Comparison of ENCODE assay signal across 18 cellular contexts in the genomic region with DNA sequence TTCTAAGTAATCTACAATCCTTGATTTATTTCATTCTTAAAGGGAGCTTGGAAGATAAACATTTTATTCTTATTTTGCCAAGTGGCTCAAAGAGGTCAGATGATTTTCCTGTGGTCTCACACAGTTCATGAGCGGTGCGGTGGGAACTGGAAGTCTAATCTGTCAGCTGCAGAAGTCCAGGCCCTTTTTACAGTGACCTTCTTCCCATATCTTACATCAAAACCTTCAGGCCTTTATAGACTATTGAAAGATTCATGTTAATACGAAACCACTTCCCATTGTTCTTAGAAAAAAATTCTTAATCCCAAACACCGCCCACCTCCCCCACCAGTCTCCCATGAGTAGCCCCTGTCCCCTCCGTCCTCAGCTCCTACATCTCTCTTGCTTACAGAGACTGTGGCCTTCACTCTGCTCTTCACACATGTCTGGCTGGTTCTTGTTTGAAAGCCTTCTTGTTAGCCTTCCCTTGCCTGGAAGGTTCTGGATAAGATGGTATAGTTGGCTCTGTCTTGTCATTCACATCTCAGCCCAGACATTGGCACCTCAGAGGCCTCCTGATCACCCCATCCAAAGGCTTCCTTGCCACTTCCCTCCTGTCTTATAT.
DNase-seq lines count a peak whose midpoint lies in the region; ATAC-seq, FAIRE-seq and TF ChIP-seq lines count a peak whose summit lies in the region.
"Had no signal": no experiment of that assay in that cellular context is flagged by ENCODE, and none has a peak within 500 bp of the region (broad histone marks: within the 10 kb centered on the region; RNA-seq: fewer than 3 reads in every experiment).

No MANE protein-coding gene starts in this region.

- POLR2A ChIA-PET in HepG2 (lab: Yijun Ruan, JAX) (no interaction called here), endothelial cell of umbilical vein (lab: Charles Lee) (no interaction called here)
- POLR2A ChIA-PET in naive thymus-derived CD4-positive, alpha-beta T cell (lab: Charles Lee) = no interaction called here

- dilution Hi-C loops in endothelial cell of umbilical vein (cut with MboI; ENCODE audit: extremely low pct_ligation_motif_present, low sequenced_read_pairs) = no loop called here

- H3K36me3 ChIP-seq in liver (ENCODE audit: control insufficient read depth in 4 of 4, insufficient read depth in 3 of 4, low read depth in 1 of 4, low read length in 3 of 4) = no peaks in the 10 kb centered on the region
- no peaks in the 10 kb centered on the region for H3K36me3 ChIP-seq in HepG2 (replicated peaks in 1 of 2; ENCODE audit: control insufficient read depth in 1 of 2, insufficient read depth in 2 of 2, low read length in 2 of 2)
- H3K36me3 ChIP-seq in endothelial cell of umbilical vein (ENCODE audit: control insufficient read depth in 2 of 2, extremely low read depth in 1 of 2, insufficient read depth in 2 of 2, low read length in 2 of 2) = no peaks in the 10 kb centered on the region
- no peaks in the 10 kb centered on the region for H3K36me3 ChIP-seq in naive thymus-derived CD4-positive, alpha-beta T cell (ENCODE audit: control insufficient read depth in 2 of 3, insufficient read depth in 3 of 3, low read length in 3 of 3)

- TF ChIP-seq EP300 in HepG2 (IDR thresholded peaks at IDR 0.05; ENCODE audit: low read depth in 2 of 2, low read length in 2 of 2) (no peak), HepG2 (CRISPR knock-in tag; IDR thresholded peaks at IDR 0.05; ENCODE audit: borderline replicate concordance) (no peak)

- no peaks in the 10 kb centered on the region for H3K9me3 ChIP-seq in liver (ENCODE audit: control insufficient read depth in 4 of 4, low read length in 3 of 4)
- no peaks in the 10 kb centered on the region for H3K9me3 ChIP-seq in HepG2 (ENCODE audit: low read length)
- no peaks in the 10 kb centered on the region for H3K9me3 ChIP-seq in endothelial cell of umbilical vein (replicated peaks; ENCODE audit: control insufficient read depth, insufficient read depth, low read length)
- no peaks in the 10 kb centered on the region for H3K9me3 ChIP-seq in naive thymus-derived CD4-positive, alpha-beta T cell (ENCODE audit: control insufficient read depth in 2 of 3, low read length in 3 of 3)
- H3K9me3 ChIP-seq: BLaER1 treated with 17β-estradiol and CSF1 and Interleukin-3, amounts not matched to agents 10 nM and 100 nM had no signal

- CTCF ChIA-PET in HepG2 (lab: Yijun Ruan, JAX; ENCODE audit: low intra/inter-chr PET ratio, low total read pairs) (no interaction called here), endothelial cell of umbilical vein (lab: Charles Lee) (no interaction called here)
- CTCF ChIA-PET in naive thymus-derived CD4-positive, alpha-beta T cell (lab: Charles Lee) = no interaction called here

- H3K4me1 ChIP-seq in liver (ENCODE audit: control insufficient read depth in 4 of 4, insufficient read depth in 4 of 4, low read length in 3 of 4) = no peaks in the 10 kb centered on the region
- no peaks in the 10 kb centered on the region for H3K4me1 ChIP-seq in HepG2 (ENCODE audit: insufficient read depth, low read length)
- no peaks in the 10 kb centered on the region for H3K4me1 ChIP-seq in endothelial cell of umbilical vein (ENCODE audit: control insufficient read depth, extremely low read depth, insufficient read depth, low read length)
- H3K4me1 ChIP-seq in naive thymus-derived CD4-positive, alpha-beta T cell (ENCODE audit: control insufficient read depth in 2 of 2, insufficient read depth in 2 of 2, low read length in 2 of 2) = no peaks in the 10 kb centered on the region

- peaks cover 13% of the 10 kb centered on the region for H3K4me1 Mint-ChIP-seq in mesothelial cell of epicardium
- no peaks in the 10 kb centered on the region for H3K4me1 Mint-ChIP-seq in naive thymus-derived CD4-positive, alpha-beta T cell

- in situ Hi-C loops in HepG2 (cut with HindIII; ENCODE audit: extremely low pct_ligation_motif_present, low pct_unique_long_range_greater_than_20kb) = no loop called here

- H3K9me3 Mint-ChIP-seq in mesothelial cell of epicardium = no peaks in the 10 kb centered on the region
- H3K9me3 Mint-ChIP-seq in naive thymus-derived CD4-positive, alpha-beta T cell = no peaks in the 10 kb centered on the region
- H3K9me3 Mint-ChIP-seq: CD4-positive, CD25-positive, alpha-beta regulatory T cell had no signal

- H3K36me3 Mint-ChIP-seq in mesothelial cell of epicardium = peaks cover 8% of the 10 kb centered on the region
- H3K36me3 Mint-ChIP-seq in naive thymus-derived CD4-positive, alpha-beta T cell = no peaks in the 10 kb centered on the region
- H3K36me3 Mint-ChIP-seq: CD4-positive, CD25-positive, alpha-beta regulatory T cell had no signal

- H3K79me2 ChIP-seq in HepG2 (ENCODE audit: insufficient read depth, low read length) (no peaks in the 10 kb centered on the region), endothelial cell of umbilical vein (ENCODE audit: control insufficient read depth, insufficient read depth, low read length) (no peaks in the 10 kb centered on the region)

- no peak for ATAC-seq in HepG2
- ATAC-seq in naive thymus-derived CD4-positive, alpha-beta T cell = no peak
- ATAC-seq in activated CD4-positive, CD25-positive, alpha-beta regulatory T cell treated with anti-CD3 and anti-CD28 coated beads, Interleukin-2, amount 50 U/mL, for 24 hours = no peak
- ATAC-seq: GM12878 had no signal

- H3K9me1 ChIP-seq in endothelial cell of umbilical vein (replicated peaks; ENCODE audit: control insufficient read depth, extremely low read depth, insufficient read depth, low read length) = no peaks in the 10 kb centered on the region

- intact Hi-C loops in HepG2 (cut with micrococcal nuclease; ENCODE audit: unreplicated experiment) = no loop called here
- intact Hi-C loops in endothelial cell of umbilical vein (cut with micrococcal nuclease) = no loop called here
- intact Hi-C loops in naive thymus-derived CD4-positive, alpha-beta T cell (cut with micrococcal nuclease) = no loop called here

- H3K27me3 ChIP-seq in liver (ENCODE audit: control insufficient read depth in 4 of 4, insufficient read depth in 4 of 4, low read length in 3 of 4) (no peaks in the 10 kb centered on the region), HepG2 (ENCODE audit: control insufficient read depth in 1 of 2, insufficient read depth in 2 of 2, low read length in 2 of 2) (0 out of 5 replicates have a peak, but pooled peaks cover 0 to 2% of the 10 kb centered on the region in 2 experiments), endothelial cell of umbilical vein (ENCODE audit: control insufficient read depth in 2 of 2, insufficient read depth in 2 of 2, low read length in 2 of 2) (no peaks in the 10 kb centered on the region)
- H3K27me3 ChIP-seq in naive thymus-derived CD4-positive, alpha-beta T cell (ENCODE audit: control insufficient read depth in 2 of 2, insufficient read depth in 2 of 2, low read length in 2 of 2) = no peaks in the 10 kb centered on the region
- H3K27me3 ChIP-seq: BLaER1 treated with 17β-estradiol and CSF1 and Interleukin-3, amounts not matched to agents 10 nM and 100 nM had no signal

- BruUV-seq in HepG2 (replicated peaks; lab: Mats Ljungman, UMichigan) = no TSS peak
- no TSS peak for BruUV-seq in endothelial cell of umbilical vein (replicated peaks; lab: Mats Ljungman, UMichigan)

- DNase-seq in HepG2 (ENCODE audit: low spot score) (no peak), endothelial cell of umbilical vein (ENCODE audit: low read depth, low spot score) (peak; percentile 68), mesothelial cell of epicardium (ENCODE audit: low spot score in 2 of 2, unreplicated experiment in 2 of 2) (no peak), COLO668 (lab: John Stamatoyannopoulos, UW; ENCODE audit: unreplicated experiment) (no peak), NCI-H526 treated with DMSO at 0.1 percent for 48 hours (lab: John Stamatoyannopoulos, UW) (no peak)
- DNase-seq in naive thymus-derived CD4-positive, alpha-beta T cell = no peak
- DNase-seq: 8988T; AML-193; Calu3; CD4-positive, CD25-positive, alpha-beta regulatory T cell; DMS 273 treated with DMSO at 0.1 percent for 48 hours; GM23248; H7 had no signal

- H3K27ac ChIP-seq in liver (ENCODE audit: low read depth in 1 of 2, low read length in 2 of 2) = no peak overlapping the region
- no peak overlapping the region for H3K27ac ChIP-seq in HepG2 (ENCODE audit: extremely low read length, insufficient read depth, low read length)
- H3K27ac ChIP-seq in endothelial cell of umbilical vein (ENCODE audit: insufficient read depth, low read depth, low read length) = no peak overlapping the region
- no peak overlapping the region for H3K27ac ChIP-seq in naive thymus-derived CD4-positive, alpha-beta T cell (ENCODE audit: low read depth, low read length)
- H3K27ac ChIP-seq: BLaER1 treated with 17β-estradiol and CSF1 and Interleukin-3, amounts not matched to agents 10 nM and 100 nM; GM23248 had no signal

- H3K4me2 ChIP-seq in HepG2 (ENCODE audit: low read depth, low read length) = no peak overlapping the region
- no peak overlapping the region for H3K4me2 ChIP-seq in endothelial cell of umbilical vein (ENCODE audit: insufficient read depth, low read length)
- H3K4me2 ChIP-seq: BLaER1 treated with 17β-estradiol and CSF1 and Interleukin-3, amounts not matched to agents 10 nM and 100 nM had no signal

- TF ChIP-seq CTCF in liver (IDR thresholded peaks at IDR 0.05; ENCODE audit: low read depth, low read length, missing input control) = no peak
- TF ChIP-seq CTCF in HepG2 (CRISPR knock-in tag; IDR thresholded peaks at IDR 0.05) = no peak
- no peak for TF ChIP-seq CTCF in endothelial cell of umbilical vein (IDR thresholded peaks at IDR 0.05; ENCODE audit: extremely low read depth in 1 of 2, insufficient read depth in 1 of 2, low read depth in 1 of 2, low read length in 2 of 2)
- TF ChIP-seq CTCF in mesothelial cell of epicardium (IDR thresholded peaks at IDR 0.05; ENCODE audit: unreplicated experiment) = no peak

- H2AFZ ChIP-seq in HepG2 (ENCODE audit: low read length) = no peak overlapping the region
- H2AFZ ChIP-seq in endothelial cell of umbilical vein (ENCODE audit: low read depth, low read length) = no peak overlapping the region
- H2AFZ ChIP-seq: GM23248 had no signal

- H3K9ac ChIP-seq in liver (ENCODE audit: low read depth in 1 of 2, low read length in 2 of 2) (no peak overlapping the region), HepG2 (ENCODE audit: insufficient read depth, low read depth, low read length) (no peak overlapping the region), endothelial cell of umbilical vein (replicated peaks; ENCODE audit: extremely low read depth, insufficient read depth, low read length) (no peak overlapping the region)
- H3K9ac ChIP-seq: BLaER1 treated with 17β-estradiol and CSF1 and Interleukin-3, amounts not matched to agents 10 nM and 100 nM; GM23248 had no signal

- TF ChIP-seq RAD21 in liver (IDR thresholded peaks at IDR 0.05) (no peak), HepG2 (CRISPR knock-in tag; IDR thresholded peaks at IDR 0.05) (no peak)

- peak overlapping the region; percentile 44 for H3K27ac Mint-ChIP-seq in mesothelial cell of epicardium
- H3K27ac Mint-ChIP-seq in naive thymus-derived CD4-positive, alpha-beta T cell = no peak overlapping the region
- H3K27ac Mint-ChIP-seq: CD4-positive, CD25-positive, alpha-beta regulatory T cell had no signal

- H3K4me3 Mint-ChIP-seq in mesothelial cell of epicardium = no peak overlapping the region
- no peak overlapping the region for H3K4me3 Mint-ChIP-seq in naive thymus-derived CD4-positive, alpha-beta T cell
- H3K4me3 Mint-ChIP-seq: CD4-positive, CD25-positive, alpha-beta regulatory T cell had no signal

- H3K27me3 Mint-ChIP-seq in mesothelial cell of epicardium (ENCODE audit: low read depth) = no peaks in the 10 kb centered on the region
- peaks cover 0 to 20% (median 11%) of the 10 kb centered on the region in 5 donors for H3K27me3 Mint-ChIP-seq in naive thymus-derived CD4-positive, alpha-beta T cell

- H4K20me1 ChIP-seq in HepG2 (ENCODE audit: insufficient read depth, low read length) (no peaks in the 10 kb centered on the region), endothelial cell of umbilical vein (replicated peaks; ENCODE audit: control insufficient read depth, extremely low read depth, insufficient read depth, low read length) (no peaks in the 10 kb centered on the region)
- H4K20me1 ChIP-seq: BLaER1 treated with 17β-estradiol and CSF1 and Interleukin-3, amounts not matched to agents 10 nM and 100 nM had no signal

- TF ChIP-seq POLR2A in HepG2 (IDR thresholded peaks at IDR 0.05; ENCODE audit: insufficient read depth in 1 of 2, low read depth in 2 of 2, low read length in 2 of 2) (no peak), endothelial cell of umbilical vein (IDR thresholded peaks at IDR 0.05; ENCODE audit: low read depth, low read length) (no peak)

- FAIRE-seq in HepG2 (lab: Jason Lieb, UNC) (no peak), endothelial cell of umbilical vein (lab: Jason Lieb, UNC) (no peak)
- FAIRE-seq: GM12878, GM18507 had no signal

- H3K4me3 ChIP-seq in liver (ENCODE audit: low read depth in 1 of 3, low read length in 3 of 3) (no peak overlapping the region), HepG2 (replicated peaks in 1 of 3; ENCODE audit: insufficient read depth in 1 of 3, low read depth in 2 of 3, low read length in 3 of 3) (no peak overlapping the region), endothelial cell of umbilical vein (replicated peaks in 1 of 3; ENCODE audit: insufficient read depth in 1 of 3, low read depth in 1 of 3, low read length in 3 of 3) (no peak overlapping the region)
- H3K4me3 ChIP-seq in naive thymus-derived CD4-positive, alpha-beta T cell (ENCODE audit: low read length) = no peak overlapping the region
- H3K4me3 ChIP-seq: BLaER1 treated with 17β-estradiol and CSF1 and Interleukin-3, amounts not matched to agents 10 nM and 100 nM; GM12878; GM23248 had no signal

- 61% methylated on average over 5 of the region's 5 CpGs for WGBS in liver
- 32% methylated on average over 5 of the region's 5 CpGs for WGBS in HepG2 (ENCODE audit: low lambda C conversion rate)
